Comparison of ENCODE assay signal across 1 cellular context in the genomic region with DNA sequence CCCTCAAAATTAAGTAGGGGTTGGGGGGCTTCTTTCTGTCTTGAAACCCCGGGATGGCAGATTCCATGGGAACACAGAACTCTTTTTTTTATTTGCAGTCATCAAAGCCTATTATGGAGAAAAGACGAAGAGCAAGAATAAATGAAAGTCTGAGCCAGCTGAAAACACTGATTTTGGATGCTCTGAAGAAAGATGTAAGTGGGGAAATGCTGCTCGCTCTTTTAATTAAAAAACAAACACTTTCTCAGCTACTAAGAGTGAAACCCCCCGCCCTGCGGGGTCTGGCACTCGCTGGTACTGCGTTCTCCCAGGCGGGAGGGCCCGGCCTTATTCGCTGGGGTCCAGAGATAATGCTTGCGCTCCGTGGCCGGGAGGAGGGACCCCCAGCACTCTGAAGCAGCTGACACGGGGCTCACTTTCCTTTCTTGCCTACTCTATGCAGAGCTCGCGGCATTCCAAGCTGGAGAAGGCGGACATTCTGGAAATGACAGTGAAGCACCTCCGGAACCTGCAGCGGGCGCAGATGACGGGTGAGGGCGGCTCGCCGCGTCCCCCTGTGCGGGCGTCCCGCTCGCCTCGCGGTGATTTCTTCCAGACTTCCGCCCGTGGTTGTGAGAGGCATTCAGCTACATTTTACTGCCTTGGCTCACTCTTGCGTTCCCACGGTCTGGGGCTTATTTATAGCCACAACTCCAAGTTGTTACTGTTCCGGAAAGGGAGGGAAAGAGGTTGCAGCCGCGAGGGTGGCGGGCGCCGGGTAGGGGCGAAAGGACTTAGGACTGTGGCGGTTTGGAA.
TF ChIP-seq lines count a peak whose summit lies in the region.

No MANE protein-coding gene starts in this region.

TF ChIP-seq in GM23338, 12 proteins besides CTCF, POLR2A, EP300 and RAD21 (continued from another document):
- no peak for TF ChIP-seq ZNF462 (CRISPR knock-in tag; IDR thresholded peaks at IDR 0.05)
- TF ChIP-seq CREB1 (CRISPR knock-in tag; IDR thresholded peaks at IDR 0.05; ENCODE audit: low read depth) = no peak
- no peak for TF ChIP-seq NANOG (IDR thresholded peaks at IDR 0.05; ENCODE audit: borderline replicate concordance)
- TF ChIP-seq EZH2phosphoT487 (IDR thresholded peaks at IDR 0.05; ENCODE audit: unreplicated experiment) = no peak
